Comparison of ENCODE assay signal across 12 cellular contexts in the genomic region with DNA sequence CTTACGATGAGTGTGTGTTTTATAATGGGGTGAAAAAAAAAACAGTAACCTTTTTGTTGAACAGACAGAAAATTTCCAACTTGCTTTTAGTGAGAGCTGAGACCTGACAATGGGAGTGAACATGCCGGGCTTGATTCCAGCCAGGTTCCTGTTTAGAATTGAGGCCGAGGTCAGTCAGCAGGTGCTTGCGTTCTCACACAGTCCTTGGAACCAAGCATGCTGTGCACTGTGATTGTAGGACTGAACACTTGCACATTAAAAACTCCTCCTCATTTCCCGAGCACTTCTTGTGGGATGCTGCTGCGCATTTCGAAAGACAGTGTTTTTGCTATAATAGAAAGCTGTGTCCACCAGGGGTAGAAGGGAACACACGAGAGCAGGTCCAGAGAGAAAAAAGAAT. TPM values are rescaled to one million over a fixed set of nuclear protein-coding genes. Genes with fewer than 3 reads are reported as not detected.
A peak's percentile ranks its signal among the peaks of the same experiment; 100 is the strongest.
DNase-seq lines count a peak whose midpoint lies in the region; ATAC-seq and TF ChIP-seq lines count a peak whose summit lies in the region.
"Had no signal": no experiment of that assay in that cellular context is flagged by ENCODE, and none has a peak within 500 bp of the region (broad histone marks: within the 10 kb centered on the region; RNA-seq: fewer than 3 reads in every experiment).

No MANE protein-coding gene starts in this region.

- no TSS peak for BruUV-seq in OCI-LY7 (replicated peaks; lab: Mats Ljungman, UMichigan)

- no peak for DNase-seq in CD8-positive, alpha-beta T cell
- no peak for DNase-seq in Jurkat, Clone E6-1 (ENCODE audit: low read depth, low spot score)
- DNase-seq in effector memory CD8-positive, alpha-beta T cell, result no peak
- no peak for DNase-seq in natural killer cell treated with Interleukin-12 subunit alpha and Interleukin-12 subunit beta and Interleukin-15 and Interleukin-18, amount 100 ng/mL, for 72 hours (ENCODE audit: low spot score)
- no peak for DNase-seq in T1000 (lab: John Stamatoyannopoulos, UW)
- DNase-seq in OCI-LY7 (ENCODE audit: low spot score), result no peak
- no peak for DNase-seq in effector CD8-positive, alpha-beta T cell (lab: John Stamatoyannopoulos, UW)
- DNase-seq: DMS153; mesenchymal stem cell; NCI-H526 treated with DMSO at 0.1 percent for 48 hours; stimulated activated CD8-positive, alpha-beta memory T cell treated with anti-CD3 and anti-CD28 coated beads, Interleukin-4, amount 100 ng/mL, for 48 hours had no signal

- H3K9me3 ChIP-seq in CD8-positive, alpha-beta T cell (ENCODE audit: low read length), result no peaks in the 10 kb centered on the region
- H3K9me3 ChIP-seq in OCI-LY7 (ENCODE audit: low read length), result no peaks in the 10 kb centered on the region

- H3K36me3 Mint-ChIP-seq in CD8-positive, alpha-beta T cell, result peaks cover 37% of the 10 kb centered on the region
- H3K36me3 Mint-ChIP-seq in effector memory CD8-positive, alpha-beta T cell (ENCODE audit: insufficient read depth), result peaks cover 28% of the 10 kb centered on the region
- no peaks in the 10 kb centered on the region for H3K36me3 Mint-ChIP-seq in natural killer cell treated with Interleukin-12 subunit alpha and Interleukin-12 subunit beta and Interleukin-15 and Interleukin-18, amount 100 ng/mL, for 72 hours

- ATAC-seq in CD8-positive, alpha-beta T cell, result no peak
- no peak for ATAC-seq in effector memory CD8-positive, alpha-beta T cell (replicated peaks)
- no peak for ATAC-seq in natural killer cell treated with Interleukin-12 subunit alpha and Interleukin-12 subunit beta and Interleukin-15 and Interleukin-18, amount 100 ng/mL, for 72 hours
- no peak for ATAC-seq in HG03095 (IDR thresholded peaks at IDR 0.05; ENCODE audit: unreplicated experiment)

- H3K9me3 Mint-ChIP-seq in CD8-positive, alpha-beta T cell, result no peaks in the 10 kb centered on the region
- no peaks in the 10 kb centered on the region for H3K9me3 Mint-ChIP-seq in effector memory CD8-positive, alpha-beta T cell
- H3K9me3 Mint-ChIP-seq in natural killer cell treated with Interleukin-12 subunit alpha and Interleukin-12 subunit beta and Interleukin-15 and Interleukin-18, amount 100 ng/mL, for 72 hours, result no peaks in the 10 kb centered on the region

- H3K79me2 ChIP-seq in OCI-LY7 (ENCODE audit: insufficient read depth, low read depth, low read length), result peaks cover 100% of the 10 kb centered on the region

- peaks cover 53% of the 10 kb centered on the region for H3K4me1 ChIP-seq in CD8-positive, alpha-beta T cell (ENCODE audit: insufficient read depth, low read length)
- peaks cover 78% of the 10 kb centered on the region for H3K4me1 ChIP-seq in OCI-LY7 (ENCODE audit: insufficient read depth, low read length, poor library complexity, severe bottlenecking)

- H3K27ac ChIP-seq in CD8-positive, alpha-beta T cell (ENCODE audit: low read depth, low read length), result no peak overlapping the region
- no peak overlapping the region for H3K27ac ChIP-seq in OCI-LY7 (ENCODE audit: low read depth, low read length, poor library complexity, severe bottlenecking)

- peaks cover 51% of the 10 kb centered on the region for H4K20me1 ChIP-seq in OCI-LY7 (ENCODE audit: insufficient read depth, low read length)

- peaks cover 84% of the 10 kb centered on the region for H3K4me1 Mint-ChIP-seq in CD8-positive, alpha-beta T cell (ENCODE audit: low read depth)
- H3K4me1 Mint-ChIP-seq in effector memory CD8-positive, alpha-beta T cell (ENCODE audit: low read depth in 2 of 2), result peaks cover 67 to 81% of the 10 kb centered on the region in 2 donors
- peaks cover 72 to 73% of the 10 kb centered on the region in 2 donors for H3K4me1 Mint-ChIP-seq in natural killer cell treated with Interleukin-12 subunit alpha and Interleukin-12 subunit beta and Interleukin-15 and Interleukin-18, amount 100 ng/mL, for 72 hours (ENCODE audit: low read depth in 2 of 2)

- CTCF ChIA-PET in CD8-positive, alpha-beta T cell (lab: Charles Lee), result interaction anchor here (1.1 kb wide), 1 partner anchor 179 kb away, joined by 3 read pairs; no protein-coding TSS in a partner anchor
- CTCF ChIA-PET in OCI-LY7 (lab: Charles Lee; ENCODE audit: unreplicated experiment), result no interaction called here

- no peaks in the 10 kb centered on the region for H3K27me3 ChIP-seq in CD8-positive, alpha-beta T cell (ENCODE audit: insufficient read depth, low read length)

- no peaks in the 10 kb centered on the region for H3K9me2 ChIP-seq in OCI-LY7 (ENCODE audit: insufficient read depth, low read length)

- H2AFZ ChIP-seq in OCI-LY7 (ENCODE audit: low read length), result no peak overlapping the region

- H3K4me2 ChIP-seq in OCI-LY7 (ENCODE audit: low read length), result no peak overlapping the region

- H3K36me3 ChIP-seq in CD8-positive, alpha-beta T cell (ENCODE audit: insufficient read depth, low read length), result no peaks in the 10 kb centered on the region
- peaks cover 98% of the 10 kb centered on the region for H3K36me3 ChIP-seq in OCI-LY7 (ENCODE audit: insufficient read depth, low read length)

- POLR2A ChIA-PET in CD8-positive, alpha-beta T cell (lab: Charles Lee), result no interaction called here
- POLR2A ChIA-PET in OCI-LY7 (lab: Charles Lee), result interaction anchor here (1.1 to 1.4 kb wide), 2 partner anchors 26 to 27 kb away, joined by 3 to 5 read pairs; no protein-coding TSS in a partner anchor

- no peak for TF ChIP-seq CTCF in CD8-positive, alpha-beta T cell (IDR thresholded peaks at IDR 0.05)
- no peak for TF ChIP-seq CTCF in OCI-LY7 (conservative IDR thresholded peaks at IDR 0.05; ENCODE audit: low read length)

- H3K4me3 ChIP-seq in CD8-positive, alpha-beta T cell (ENCODE audit: low read depth, low read length), result no peak overlapping the region
- peak overlapping the region; percentile 21 for H3K4me3 ChIP-seq in Jurkat, Clone E6-1 (ENCODE audit: low read length)
- no peak overlapping the region for H3K4me3 ChIP-seq in OCI-LY7 (ENCODE audit: low read depth, low read length, poor library complexity, severe bottlenecking)

- no peaks in the 10 kb centered on the region for H3K27me3 Mint-ChIP-seq in CD8-positive, alpha-beta T cell (ENCODE audit: low read depth)
- no peaks in the 10 kb centered on the region for H3K27me3 Mint-ChIP-seq in effector memory CD8-positive, alpha-beta T cell
- H3K27me3 Mint-ChIP-seq in natural killer cell treated with Interleukin-12 subunit alpha and Interleukin-12 subunit beta and Interleukin-15 and Interleukin-18, amount 100 ng/mL, for 72 hours, result no peaks in the 10 kb centered on the region

- intact Hi-C loops in CD8-positive, alpha-beta T cell (cut with DNase I, micrococcal nuclease), result loop anchor here in 1 of 2 experiments (1.0 kb wide), 1 partner anchor 11 kb away; no protein-coding TSS in a partner anchor
- intact Hi-C loops in OCI-LY7 (cut with micrococcal nuclease; ENCODE audit: unreplicated experiment), result no loop called here

- peak overlapping the region; percentile 86 for H3K27ac Mint-ChIP-seq in CD8-positive, alpha-beta T cell
- peak overlapping the region; percentile 76 to 91 for H3K27ac Mint-ChIP-seq in effector memory CD8-positive, alpha-beta T cell
- H3K27ac Mint-ChIP-seq in natural killer cell treated with Interleukin-12 subunit alpha and Interleukin-12 subunit beta and Interleukin-15 and Interleukin-18, amount 100 ng/mL, for 72 hours, result peak overlapping the region; percentile 92 to 93

- H3K4me3 Mint-ChIP-seq in CD8-positive, alpha-beta T cell, result peak overlapping the region; percentile 80
- peak overlapping the region; percentile 70 to 72 for H3K4me3 Mint-ChIP-seq in effector memory CD8-positive, alpha-beta T cell
- H3K4me3 Mint-ChIP-seq in natural killer cell treated with Interleukin-12 subunit alpha and Interleukin-12 subunit beta and Interleukin-15 and Interleukin-18, amount 100 ng/mL, for 72 hours, result peak overlapping the region; percentile 85

RNA-seq across cellular contexts. Expression of gene TMEM131L, which starts 51.8 kb away (rescaled TPM):
- 10 to 100 TPM; 80.8 to 83.1 TPM for total RNA-seq in CD8-positive, alpha-beta T cell
- 31.0 TPM for polyA plus RNA-seq in Jurkat, Clone E6-1 (2012; ENCODE audit: insufficient read depth, insufficient read length)
- 10 to 100 TPM; 35.8 to 42.3 TPM for total RNA-seq in natural killer cell treated with Interleukin-12 subunit alpha and Interleukin-12 subunit beta and Interleukin-15 and Interleukin-18, amount 100 ng/mL, for 72 hours
- total RNA-seq in OCI-LY7 (2014; rRNA removed; shearing (Covaris generic)), result 98.7 and 148 TPM in 2 replicates
- 133 and 169 TPM in 2 replicates for total RNA-seq in OCI-LY7 (2022)
